Comparison of ENCODE assay signal across 20 cellular contexts in the genomic region with DNA sequence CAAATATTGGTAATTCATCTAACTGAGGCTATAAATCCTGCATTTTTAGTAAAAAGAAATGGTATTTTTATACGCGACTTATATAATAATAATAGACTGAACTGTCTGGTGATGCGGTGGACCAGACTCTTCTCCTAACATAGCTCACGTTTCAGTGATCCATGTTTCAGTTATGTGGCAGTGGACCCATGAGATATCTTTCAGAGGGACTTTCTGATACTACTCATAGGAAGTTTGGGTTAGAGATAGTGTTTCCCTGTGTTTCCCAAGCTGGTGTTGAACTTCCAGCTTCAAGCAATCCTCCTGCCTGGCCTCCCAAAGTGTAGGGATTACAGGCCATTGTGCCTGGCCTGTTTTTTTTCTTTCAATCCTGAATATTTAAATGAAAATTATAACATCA.
"Had no signal": no experiment of that assay in that cellular context is flagged by ENCODE, and none has a peak within 500 bp of the region (broad histone marks: within the 10 kb centered on the region; RNA-seq: fewer than 3 reads in every experiment).

No MANE protein-coding gene starts in this region.

- H3K36me3 Mint-ChIP-seq: stimulated activated naive B cell treated with anti-CD40 and anti-IgM and Interleukin-4, amounts not matched to agents 10 μg/mL and 1 μg/mL and 100 μg/mL, for 72 hours had no signal

- ATAC-seq: left colon; left ventricle myocardium superior; stimulated activated naive B cell treated with anti-CD40 and anti-IgM and Interleukin-4, amounts not matched to agents 10 μg/mL and 1 μg/mL and 100 μg/mL, for 72 hours; stimulated activated naive CD8-positive, alpha-beta T cell treated with anti-CD3 and anti-CD28 coated beads, Interleukin-15, amount 100 ng/mL, for 72 hours had no signal

- H3K79me2 ChIP-seq: hepatocyte had no signal

- H3K27me3 ChIP-seq: colonic mucosa, hepatocyte, sigmoid colon, transverse colon had no signal

- H3K27ac ChIP-seq: colonic mucosa, hepatocyte, sigmoid colon, thoracic aorta, transverse colon had no signal

- H3K27me3 Mint-ChIP-seq: naive B cell; stimulated activated naive B cell treated with anti-CD40 and anti-IgM and Interleukin-4, amounts not matched to agents 10 μg/mL and 1 μg/mL and 100 μg/mL, for 72 hours; stimulated activated naive CD8-positive, alpha-beta T cell treated with anti-CD3 and anti-CD28 coated beads, Interleukin-15, amount 100 ng/mL, for 72 hours had no signal

- H3K4me3 ChIP-seq: colonic mucosa, hepatocyte, lung, sigmoid colon, skin epidermis, thoracic aorta, transverse colon had no signal

- H3K4me1 ChIP-seq: colonic mucosa, sigmoid colon, transverse colon had no signal

- H3K9me3 ChIP-seq: colonic mucosa, sigmoid colon, thoracic aorta, transverse colon had no signal

- H3K4me3 Mint-ChIP-seq: endodermal cell; naive B cell; nephron progenitor cell; stimulated activated naive B cell treated with anti-CD40 and anti-IgM and Interleukin-4, amounts not matched to agents 10 μg/mL and 1 μg/mL and 100 μg/mL, for 72 hours; stimulated activated naive CD8-positive, alpha-beta T cell treated with anti-CD3 and anti-CD28 coated beads, Interleukin-15, amount 100 ng/mL, for 72 hours had no signal

- H3K4me2 ChIP-seq: hepatocyte had no signal

- H3K27ac Mint-ChIP-seq: endodermal cell; naive B cell; nephron progenitor cell; stimulated activated naive B cell treated with anti-CD40 and anti-IgM and Interleukin-4, amounts not matched to agents 10 μg/mL and 1 μg/mL and 100 μg/mL, for 72 hours; stimulated activated naive CD8-positive, alpha-beta T cell treated with anti-CD3 and anti-CD28 coated beads, Interleukin-15, amount 100 ng/mL, for 72 hours had no signal

- H2AFZ ChIP-seq: hepatocyte had no signal

- H3K36me3 ChIP-seq: colonic mucosa, thoracic aorta, transverse colon had no signal

- DNase-seq: colonic mucosa; dermis blood vessel endothelial cell; effector CD4-positive, alpha-beta T cell; endodermal cell; left colon; left ventricle myocardium superior; mesendoderm; naive B cell; nephron progenitor cell; sigmoid colon; stimulated activated CD4-positive, alpha-beta T cell treated with anti-CD3 and anti-CD28 coated beads, Interleukin-2, amount 100 ng/mL, for 24 hours; stimulated activated CD4-positive, alpha-beta T cell treated with anti-CD3 and anti-CD28 coated beads, Interleukin-4, amount 100 ng/mL, for 4 hours; stimulated activated naive B cell treated with anti-CD40 and anti-IgM and Interleukin-4, amounts not matched to agents 10 μg/mL and 1 μg/mL and 100 μg/mL, for 72 hours; stimulated activated naive CD8-positive, alpha-beta T cell treated with anti-CD3 and anti-CD28 coated beads, Interleukin-15, amount 100 ng/mL, for 72 hours; substantia nigra; transverse colon had no signal

- H3K4me1 Mint-ChIP-seq: endodermal cell; naive B cell; stimulated activated naive B cell treated with anti-CD40 and anti-IgM and Interleukin-4, amounts not matched to agents 10 μg/mL and 1 μg/mL and 100 μg/mL, for 72 hours had no signal

- H3K9me3 Mint-ChIP-seq: endodermal cell; nephron progenitor cell; stimulated activated naive CD8-positive, alpha-beta T cell treated with anti-CD3 and anti-CD28 coated beads, Interleukin-15, amount 100 ng/mL, for 72 hours had no signal
